In genomic region chr2:95192891-95193290, GRCh38 we compare ENCODE assay signal across 8 cellular contexts. TPM values are rescaled to one million over a fixed set of nuclear protein-coding genes. Genes with fewer than 3 reads are reported as not detected.
A peak's percentile ranks its signal among the peaks of the same experiment; 100 is the strongest.
DNase-seq lines count a peak whose midpoint lies in the region; ATAC-seq and TF ChIP-seq lines count a peak whose summit lies in the region.
"Not testable (repeated sequence)": the region's sequence is repeated elsewhere in the genome, so short reads cannot be mapped to it uniquely, and the experiment has no call there.

No MANE protein-coding gene starts in this region.

- not testable (repeated sequence) for H3K4me1 Mint-ChIP-seq in WTC11; activated naive CD4-positive, alpha-beta T cell treated with anti-CD3 and anti-CD28 coated beads, Interleukin-2, amount 10 ng/mL, durations not matched to agents 7 days and 5 days

- 0% methylated on average over 2 of the region's 12 CpGs for WGBS in esophagus muscularis mucosa
- WGBS in lower leg skin, 2 donors: 6 to 13% methylated on average over 12 of the region's 12 CpGs
- 9% methylated on average over 12 of the region's 12 CpGs for WGBS in smooth muscle cell (ENCODE audit: low lambda C conversion rate)
- WGBS in thyroid gland, 2 donors: 0 to 3% methylated on average over 11 to 12 of the region's 12 CpGs

- TF ChIP-seq CTCF in WTC11 (IDR thresholded peaks at IDR 0.05): peak; percentile 48; the same call in 1 of the 2 replicates
- TF ChIP-seq CTCF in esophagus muscularis mucosa (IDR thresholded peaks at IDR 0.05): peak; percentile 54 to 64 (median 63)
- not testable (repeated sequence) for TF ChIP-seq CTCF in lower leg skin (IDR thresholded peaks at IDR 0.05)
- TF ChIP-seq CTCF in smooth muscle cell (IDR thresholded peaks at IDR 0.05; ENCODE audit: borderline replicate concordance, insufficient read depth, poor library complexity, severe bottlenecking): peak; percentile 53
- TF ChIP-seq CTCF in thyroid gland (IDR thresholded peaks at IDR 0.05): peak in 4 of 6 experiments; percentile 57 to 70 (median 64)

- not testable (repeated sequence) for H3K27ac ChIP-seq in esophagus muscularis mucosa (replicated peaks in 1 of 4); smooth muscle cell (ENCODE audit: low read depth); thyroid gland

- POLR2A ChIA-PET in WTC11 (lab: Charles Lee): not testable (repeated sequence)

- not testable (repeated sequence) for H3K4me2 ChIP-seq in smooth muscle cell

- H3K36me3 ChIP-seq in esophagus muscularis mucosa; smooth muscle cell (ENCODE audit: low read depth); thyroid gland: not testable (repeated sequence)

- TF ChIP-seq EP300 in esophagus muscularis mucosa (IDR thresholded peaks at IDR 0.05): not testable (repeated sequence)

- H3K4me1 ChIP-seq in esophagus muscularis mucosa; smooth muscle cell (ENCODE audit: low read depth); thyroid gland: not testable (repeated sequence)

- H2AFZ ChIP-seq in smooth muscle cell (ENCODE audit: low read depth): not testable (repeated sequence)

- not testable (repeated sequence) for H3K9me3 Mint-ChIP-seq in WTC11; activated naive CD4-positive, alpha-beta T cell treated with anti-CD3 and anti-CD28 coated beads, Interleukin-2, amount 10 ng/mL, durations not matched to agents 7 days and 5 days

- not testable (repeated sequence) for ATAC-seq in WTC11

- not testable (repeated sequence) for H3K27ac Mint-ChIP-seq in WTC11; activated naive CD4-positive, alpha-beta T cell treated with anti-CD3 and anti-CD28 coated beads, Interleukin-2, amount 10 ng/mL, durations not matched to agents 7 days and 5 days

- H3K36me3 Mint-ChIP-seq in WTC11; activated naive CD4-positive, alpha-beta T cell treated with anti-CD3 and anti-CD28 coated beads, Interleukin-2, amount 10 ng/mL, durations not matched to agents 7 days and 5 days: not testable (repeated sequence)

- not testable (repeated sequence) for H4K20me1 ChIP-seq in smooth muscle cell (ENCODE audit: low read depth)

- not testable (repeated sequence) for H3F3A ChIP-seq in smooth muscle cell (ENCODE audit: low read depth)

- intact Hi-C loops in esophagus muscularis mucosa (cut with DNase I); lower leg skin (cut with DNase I; ENCODE audit: low total_unique reads); thyroid gland (cut with DNase I): not testable (repeated sequence)

- not testable (repeated sequence) for H3K4me3 Mint-ChIP-seq in WTC11; activated naive CD4-positive, alpha-beta T cell treated with anti-CD3 and anti-CD28 coated beads, Interleukin-2, amount 10 ng/mL, durations not matched to agents 7 days and 5 days

- not testable (repeated sequence) for H3K9ac ChIP-seq in smooth muscle cell (ENCODE audit: low read depth)

- DNase-seq in DMS53 (lab: John Stamatoyannopoulos, UW): peak; percentile 77
- DNase-seq in NCI-H1930 (lab: John Stamatoyannopoulos, UW): peak; percentile 2 to 4
- peak; percentile 77 for DNase-seq in WTC11 (ENCODE audit: low spot score)
- DNase-seq in activated naive CD4-positive, alpha-beta T cell treated with anti-CD3 and anti-CD28 coated beads, Interleukin-2, amount 10 ng/mL, durations not matched to agents 7 days and 5 days: peak; percentile 57
- not testable (repeated sequence) for DNase-seq in esophagus muscularis mucosa (ENCODE audit: extremely low spot score); smooth muscle cell (lab: John Stamatoyannopoulos, UW; ENCODE audit: unreplicated experiment)
- DNase-seq in lower leg skin (ENCODE audit: low spot score in 2 of 2): peak; percentile 37 to 89
- DNase-seq in thyroid gland: peak; percentile 70 to 72

- not testable (repeated sequence) for H3K79me2 ChIP-seq in smooth muscle cell (ENCODE audit: low read depth)

- CTCF ChIA-PET in WTC11 (lab: Charles Lee); activated naive CD4-positive, alpha-beta T cell treated with anti-CD3 and anti-CD28 coated beads, Interleukin-2, amount 10 ng/mL, durations not matched to agents 7 days and 5 days (lab: Charles Lee): not testable (repeated sequence)

- not testable (repeated sequence) for H3K9me3 ChIP-seq in esophagus muscularis mucosa; smooth muscle cell (replicated peaks; ENCODE audit: low read depth); thyroid gland

- TF ChIP-seq POLR2A in esophagus muscularis mucosa (IDR thresholded peaks at IDR 0.05; ENCODE audit: low read depth); lower leg skin (IDR thresholded peaks at IDR 0.05); thyroid gland (IDR thresholded peaks at IDR 0.05): not testable (repeated sequence)

- not testable (repeated sequence) for H3K27me3 ChIP-seq in esophagus muscularis mucosa; smooth muscle cell (ENCODE audit: low read depth); thyroid gland

- H3K4me3 ChIP-seq in esophagus muscularis mucosa; lower leg skin (ENCODE audit: low read depth, poor library complexity, severe bottlenecking); smooth muscle cell; thyroid gland (replicated peaks in 1 of 3): not testable (repeated sequence)

- peaks cover 37% of the 10 kb centered on the region for H3K27me3 Mint-ChIP-seq in WTC11 (ENCODE audit: low read depth)
- H3K27me3 Mint-ChIP-seq in activated naive CD4-positive, alpha-beta T cell treated with anti-CD3 and anti-CD28 coated beads, Interleukin-2, amount 10 ng/mL, durations not matched to agents 7 days and 5 days: peaks cover 12% of the 10 kb centered on the region

RNA-seq across cellular contexts. Expression of gene ZNF892, which starts 14.4 kb away (rescaled TPM):
- total RNA-seq in WTC11 (2021) (9.4 to 10.8 TPM (median 10.3 TPM) in 3 replicates), esophagus muscularis mucosa (10 to 100 TPM in 1 of 4 donors, 1 to 10 TPM in 3; 3.5 to 12.0 (median 7.6) TPM), lower leg skin (1 to 10 TPM; 1.2 to 3.7 (median 3.0) TPM), smooth muscle cell (3.7 and 5.3 TPM in 2 replicates), thyroid gland (10 to 100 TPM in 2 of 4 donors, 1 to 10 TPM in 2; 6.7 to 10.5 (median 9.9) TPM)
- 0.63 and 1.6 TPM in 2 replicates for polyA plus RNA-seq in smooth muscle cell

RNA-seq across cellular contexts. Expression of gene ZNF2, which starts 27.3 kb away (rescaled TPM):
- total RNA-seq in WTC11 (2021) (2.4 to 3.5 TPM (median 3.4 TPM) in 3 replicates), esophagus muscularis mucosa (1 to 10 TPM; 3.5 to 6.9 (median 6.5) TPM), lower leg skin (1 to 10 TPM; 1.9 to 6.3 (median 3.1) TPM), smooth muscle cell (6.9 and 7.0 TPM in 2 replicates), thyroid gland (1 to 10 TPM; 5.0 to 7.5 (median 5.7) TPM)
- 1.8 and 2.9 TPM in 2 replicates for polyA plus RNA-seq in smooth muscle cell

RNA-seq across cellular contexts. Expression of gene ZNF514, which starts 33.2 kb away (rescaled TPM):
- total RNA-seq in WTC11 (2021) (18.0 to 19.3 TPM (median 18.2 TPM) in 3 replicates), esophagus muscularis mucosa (10 to 100 TPM; 12.1 to 14.5 (median 13.2) TPM), lower leg skin (10 to 100 TPM in 3 of 4 donors, 1 to 10 TPM in 1; 6.2 to 20.5 (median 14.2) TPM), smooth muscle cell (6.1 and 10.8 TPM in 2 replicates), thyroid gland (10 to 100 TPM; 23.5 to 28.5 (median 25.6) TPM)
- 2.7 and 3.7 TPM in 2 replicates for polyA plus RNA-seq in smooth muscle cell
